8 cellular contexts compared by ENCODE assay signal in the genomic region with DNA sequence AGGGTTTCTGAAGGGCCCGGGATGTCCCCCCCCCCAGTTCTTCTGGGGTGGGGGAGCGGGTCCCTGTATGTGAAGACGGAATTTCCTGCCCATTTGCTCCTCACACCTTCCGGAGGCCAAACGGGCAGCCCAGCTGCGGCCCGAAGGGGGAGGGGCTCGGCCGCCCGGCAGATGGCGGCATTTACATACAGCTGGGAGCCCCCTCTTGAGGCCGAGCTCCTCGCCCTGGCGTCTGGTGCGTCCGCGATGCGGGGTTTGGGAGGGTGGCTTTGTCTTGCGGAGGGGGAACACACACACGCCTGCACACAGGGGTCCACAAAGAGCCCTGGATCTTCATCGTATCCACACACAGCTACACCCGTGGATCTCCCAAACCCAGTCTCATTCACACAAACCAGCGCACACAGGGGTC. TPM values are rescaled to one million over a fixed set of nuclear protein-coding genes. Genes with fewer than 3 reads are reported as not detected.
DNase-seq lines count a peak whose midpoint lies in the region; ATAC-seq and TF ChIP-seq lines count a peak whose summit lies in the region.

No MANE protein-coding gene starts in this region.

- POLR2A ChIA-PET in CD8-positive, alpha-beta T cell (lab: Charles Lee), result interaction anchor here (1.2 kb wide), 1 partner anchor 16 kb away, joined by 3 read pairs; no protein-coding TSS in a partner anchor

- peaks cover under 1% of the 10 kb centered on the region for H3K36me3 Mint-ChIP-seq in CD8-positive, alpha-beta T cell

- H3K27ac Mint-ChIP-seq in CD8-positive, alpha-beta T cell, result no peak overlapping the region

- ATAC-seq in CD8-positive, alpha-beta T cell, result no peak
- ATAC-seq in left colon, result peak; percentile 62
- no peak for ATAC-seq in HG03342 (IDR thresholded peaks at IDR 0.05; ENCODE audit: unreplicated experiment)

- peaks cover 16% of the 10 kb centered on the region for H3K27me3 ChIP-seq in CD8-positive, alpha-beta T cell (ENCODE audit: insufficient read depth, low read length)
- peaks cover 16 to 21% of the 10 kb centered on the region in 2 donors for H3K27me3 ChIP-seq in uterus

- TF ChIP-seq CTCF in CD8-positive, alpha-beta T cell (IDR thresholded peaks at IDR 0.05), result no peak
- TF ChIP-seq CTCF in HFF-Myc (IDR thresholded peaks at IDR 0.05; ENCODE audit: low read depth, low read length, missing control alignments) (peak; percentile 28), uterus (IDR thresholded peaks at IDR 0.05) (peak; percentile 18 to 40 (median 34))

- H3K27ac ChIP-seq in CD8-positive, alpha-beta T cell (ENCODE audit: low read depth, low read length), result no peak overlapping the region
- no peak overlapping the region for H3K27ac ChIP-seq in uterus

- H3K9me3 Mint-ChIP-seq in CD8-positive, alpha-beta T cell, result no peaks in the 10 kb centered on the region

- H3K4me1 ChIP-seq in CD8-positive, alpha-beta T cell (ENCODE audit: insufficient read depth, low read length), result peaks cover 20% of the 10 kb centered on the region
- peaks cover 0 to 15% of the 10 kb centered on the region in 2 donors for H3K4me1 ChIP-seq in uterus

- no peaks in the 10 kb centered on the region for H3K36me3 ChIP-seq in CD8-positive, alpha-beta T cell (ENCODE audit: insufficient read depth, low read length)
- H3K36me3 ChIP-seq in uterus, result no peaks in the 10 kb centered on the region

- peaks cover 30% of the 10 kb centered on the region for H3K27me3 Mint-ChIP-seq in CD8-positive, alpha-beta T cell (ENCODE audit: low read depth)

- H3K4me3 ChIP-seq in CD8-positive, alpha-beta T cell (ENCODE audit: low read depth, low read length), result no peak overlapping the region
- H3K4me3 ChIP-seq in HFF-Myc (replicated peaks; ENCODE audit: low read depth, low read length) (peak overlapping the region; percentile 25), uterus (no peak overlapping the region)

- intact Hi-C loops in CD8-positive, alpha-beta T cell (cut with DNase I, micrococcal nuclease), result no loop called here
- intact Hi-C loops in left colon (cut with DNase I, micrococcal nuclease), result no loop called here
- intact Hi-C loops in uterus (cut with DNase I; ENCODE audit: low total_unique reads), result no loop called here

- no peaks in the 10 kb centered on the region for H3K9me3 ChIP-seq in CD8-positive, alpha-beta T cell (ENCODE audit: low read length)
- H3K9me3 ChIP-seq in uterus, result no peaks in the 10 kb centered on the region

- CTCF ChIA-PET in CD8-positive, alpha-beta T cell (lab: Charles Lee), result interaction anchor here (0.9 to 2.5 kb wide), 4 partner anchors 21 to 100 kb away, joined by 3 to 6 read pairs (median 4); no protein-coding TSS in a partner anchor

- DNase-seq in CD8-positive, alpha-beta T cell, result peak in 2 of 7 experiments; percentile 20 to 52
- DNase-seq in HFF-Myc (ENCODE audit: extremely low read depth, low read depth) (no peak), NCI-H526 treated with DMSO at 0.1 percent for 48 hours (lab: John Stamatoyannopoulos, UW) (peak; percentile 93), amniotic epithelial cell (ENCODE audit: low read depth) (peak; percentile 16), left colon (peak in 1 of 2 donors; percentile 48), uterus (no peak)
- no peak for DNase-seq in stimulated activated CD4-positive, alpha-beta T cell treated with anti-CD3 and anti-CD28 coated beads, Interleukin-1b, Interleukin-23, amount 100 ng/mL, for 48 hours

- peak overlapping the region; percentile 59 for H3K4me3 Mint-ChIP-seq in CD8-positive, alpha-beta T cell

- no peak for TF ChIP-seq POLR2A in uterus (IDR thresholded peaks at IDR 0.05)

- peaks cover 17% of the 10 kb centered on the region for H3K4me1 Mint-ChIP-seq in CD8-positive, alpha-beta T cell (ENCODE audit: low read depth)

RNA-seq across cellular contexts. Expression of gene DLL3, which starts 0.9 kb away (rescaled TPM):
- under 1 TPM in 1 of 2 experiments, not detected in 1; 0.14 TPM for total RNA-seq in CD8-positive, alpha-beta T cell
- total RNA-seq in left colon, result under 1 TPM in 1 of 2 donors, not detected in 1; 0.12 TPM
- total RNA-seq in uterus, result under 1 TPM in 1 of 4 donors, not detected in 3; 0.41 TPM

RNA-seq across cellular contexts. Expression of gene SELENOV, which starts 17.1 kb away (rescaled TPM):
- not detected for total RNA-seq in CD8-positive, alpha-beta T cell
- not detected for total RNA-seq in left colon
- under 1 TPM in 1 of 4 donors, not detected in 3; 0.41 TPM for total RNA-seq in uterus

RNA-seq across cellular contexts. Expression of gene TIMM50, which starts 17.2 kb away (rescaled TPM):
- 10 to 100 TPM; 48.6 to 56.7 TPM for total RNA-seq in CD8-positive, alpha-beta T cell
- total RNA-seq in left colon (10 to 100 TPM; 40.8 to 47.8 TPM), uterus (10 to 100 TPM; 21.0 to 48.6 (median 28.5) TPM)

RNA-seq across cellular contexts. Expression of gene EID2B, which starts 34.8 kb away (rescaled TPM):
- 1 to 10 TPM; 3.5 to 3.7 TPM for total RNA-seq in CD8-positive, alpha-beta T cell
- total RNA-seq in left colon (under 1 TPM; 0.15 to 0.75 TPM), uterus (1 to 10 TPM in 3 of 4 donors, under 1 TPM in 1; 0.29 to 6.6 (median 5.1) TPM)

RNA-seq across cellular contexts. Expression of gene EID2, which starts 42.1 kb away (rescaled TPM):
- 10 to 100 TPM; 16.3 to 17.7 TPM for total RNA-seq in CD8-positive, alpha-beta T cell
- total RNA-seq in left colon (10 to 100 TPM; 10.4 to 10.6 TPM), uterus (10 to 100 TPM in 2 of 4 donors, 1 to 10 TPM in 2; 3.8 to 15.5 (median 8.6) TPM)

Comparison
In these comparisons a context has a peak if more than half of its experiments do, and no peak if none do; other contexts are left out.
1. DNase-seq: peak in NCI-H526 treated with DMSO at 0.1 percent for 48 hours (single experiment) and amniotic epithelial cell (single experiment); none in HFF-Myc (single experiment), uterus (0 of 2) and stimulated activated CD4-positive, alpha-beta T cell treated with anti-CD3 and anti-CD28 coated beads, Interleukin-1b, Interleukin-23, amount 100 ng/mL, for 48 hours (single experiment).